ENCODE assay signal across 1 cellular context in genomic region chr12:40474630-40475029, GRCh38.
TF ChIP-seq lines count a peak whose summit lies in the region.

No MANE protein-coding gene starts in this region.

TF ChIP-seq in H1, 55 proteins besides CTCF, POLR2A, EP300 and RAD21 (continued from another document):
- TF ChIP-seq CHD7 (IDR thresholded peaks at IDR 0.05; ENCODE audit: insufficient replicate concordance, low read length) = no peak
- no peak for TF ChIP-seq BCL11A (IDR thresholded peaks at IDR 0.05; ENCODE audit: low read depth in 2 of 2, low read length in 2 of 2)
- no peak for TF ChIP-seq SIN3A (conservative IDR thresholded peaks at IDR 0.05 in 1 of 2, IDR thresholded peaks at IDR 0.05 in 1 of 2; ENCODE audit: low read depth in 1 of 2, low read length in 2 of 2)
- no peak for TF ChIP-seq JUN (IDR thresholded peaks at IDR 0.05; ENCODE audit: low read depth, low read length)
- TF ChIP-seq USF2 (IDR thresholded peaks at IDR 0.05; ENCODE audit: low read length) = no peak
- TF ChIP-seq CREB1 (IDR thresholded peaks at IDR 0.05) = no peak
- TF ChIP-seq, protein P1, sequence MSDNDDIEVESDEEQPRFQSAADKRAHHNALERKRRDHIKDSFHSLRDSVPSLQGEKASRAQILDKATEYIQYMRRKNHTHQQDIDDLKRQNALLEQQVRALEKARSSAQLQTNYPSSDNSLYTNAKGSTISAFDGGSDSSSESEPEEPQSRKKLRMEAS (IDR thresholded peaks at IDR 0.05) = no peak
- TF ChIP-seq, protein P2, sequence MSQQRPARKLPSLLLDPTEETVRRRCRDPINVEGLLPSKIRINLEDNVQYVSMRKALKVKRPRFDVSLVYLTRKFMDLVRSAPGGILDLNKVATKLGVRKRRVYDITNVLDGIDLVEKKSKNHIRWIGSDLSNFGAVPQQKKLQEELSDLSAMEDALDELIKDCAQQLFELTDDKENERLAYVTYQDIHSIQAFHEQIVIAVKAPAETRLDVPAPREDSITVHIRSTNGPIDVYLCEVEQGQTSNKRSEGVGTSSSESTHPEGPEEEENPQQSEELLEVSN (IDR thresholded peaks at IDR 0.05) = no peak
- no peak for TF ChIP-seq SIRT6 (IDR thresholded peaks at IDR 0.05; ENCODE audit: low read length)
- TF ChIP-seq SP2 (IDR thresholded peaks at IDR 0.05; ENCODE audit: low read length) = no peak
- no peak for TF ChIP-seq SP4 (IDR thresholded peaks at IDR 0.05; ENCODE audit: low read length)
